ENCODE assay signal across 17 cellular contexts in the genomic region with DNA sequence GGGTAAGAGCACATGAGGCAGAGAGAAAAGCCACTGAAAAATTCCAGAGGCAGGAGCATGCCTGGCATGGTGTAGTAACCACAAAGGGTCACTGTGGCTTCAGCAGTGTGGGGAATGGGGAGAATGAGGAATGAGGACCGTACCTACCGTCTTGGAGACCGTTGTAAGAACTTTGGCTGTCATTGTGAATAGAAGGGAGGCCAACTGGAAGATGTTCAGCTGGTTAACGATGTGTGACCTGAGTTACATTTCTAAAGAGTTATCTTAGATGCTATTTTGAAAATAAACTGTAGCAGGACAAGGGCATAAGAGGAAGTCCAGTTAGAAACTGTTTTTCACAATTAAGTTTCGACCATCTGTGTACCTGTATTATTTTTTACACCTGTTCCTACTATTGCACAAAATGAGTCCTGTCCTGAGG.
DNase-seq lines count a peak whose midpoint lies in the region; ATAC-seq and TF ChIP-seq lines count a peak whose summit lies in the region.
"Had no signal": no experiment of that assay in that cellular context is flagged by ENCODE, and none has a peak within 500 bp of the region (broad histone marks: within the 10 kb centered on the region; RNA-seq: fewer than 3 reads in every experiment).

No MANE protein-coding gene starts in this region.

- no peaks in the 10 kb centered on the region for H3K4me1 ChIP-seq in spleen

- H3K4me3 ChIP-seq in fibroblast of pulmonary artery (replicated peaks; ENCODE audit: low read depth, low read length) (no peak overlapping the region), spleen (no peak overlapping the region)
- H3K4me3 ChIP-seq: heart left ventricle had no signal

- no peaks in the 10 kb centered on the region for H3K36me3 ChIP-seq in spleen
- H3K36me3 ChIP-seq: heart left ventricle had no signal

- H3K9me3 ChIP-seq in CD4-positive, alpha-beta T cell (ENCODE audit: control insufficient read depth, low read length) = no peaks in the 10 kb centered on the region
- no peaks in the 10 kb centered on the region for H3K9me3 ChIP-seq in spleen
- H3K9me3 ChIP-seq: heart left ventricle had no signal

- H3K9me3 Mint-ChIP-seq in CD4-positive, alpha-beta T cell = no peaks in the 10 kb centered on the region
- no peaks in the 10 kb centered on the region for H3K9me3 Mint-ChIP-seq in stimulated activated effector memory CD8-positive, alpha-beta T cell treated with anti-CD3 and anti-CD28 coated beads, Interleukin-12 subunit alpha, Interleukin-12 subunit beta, amount 100 ng/mL, for 72 hours
- H3K9me3 Mint-ChIP-seq: effector memory CD8-positive, alpha-beta T cell had no signal

- no peak overlapping the region for H3K27ac Mint-ChIP-seq in CD4-positive, alpha-beta T cell
- no peak overlapping the region for H3K27ac Mint-ChIP-seq in stimulated activated effector memory CD8-positive, alpha-beta T cell treated with anti-CD3 and anti-CD28 coated beads, Interleukin-12 subunit alpha, Interleukin-12 subunit beta, amount 100 ng/mL, for 72 hours
- H3K27ac Mint-ChIP-seq: B cell; effector memory CD8-positive, alpha-beta T cell; IgD-negative memory B cell had no signal

- peak; percentile 64 for ATAC-seq in GM19372 (IDR thresholded peaks at IDR 0.05; ENCODE audit: low read depth, unreplicated experiment)
- no peak for ATAC-seq in CD4-positive, alpha-beta T cell (ENCODE audit: poor library complexity)
- no peak for ATAC-seq in GM18873 (IDR thresholded peaks at IDR 0.05; ENCODE audit: low FRiP score, unreplicated experiment)
- ATAC-seq in stimulated activated effector memory CD8-positive, alpha-beta T cell treated with anti-CD3 and anti-CD28 coated beads, Interleukin-12 subunit alpha, Interleukin-12 subunit beta, amount 100 ng/mL, for 72 hours = no peak
- ATAC-seq: effector memory CD8-positive, alpha-beta T cell; heart left ventricle had no signal

- no peak overlapping the region for H3K27ac ChIP-seq in CD4-positive, alpha-beta T cell (ENCODE audit: low read depth, low read length)
- no peak overlapping the region for H3K27ac ChIP-seq in spleen
- H3K27ac ChIP-seq: heart left ventricle had no signal

- intact Hi-C loops in CD4-positive, alpha-beta T cell (cut with DNase I, micrococcal nuclease) = loop anchor here in 1 of 2 experiments (10.0 kb wide), 1 partner anchor 66 kb away; no protein-coding TSS in a partner anchor
- intact Hi-C loops in spleen (cut with DNase I; ENCODE audit: low total_unique reads) = no loop called here

- CTCF ChIA-PET in CD4-positive, alpha-beta T cell (lab: Charles Lee) = no interaction called here

- no peaks in the 10 kb centered on the region for H3K36me3 Mint-ChIP-seq in CD4-positive, alpha-beta T cell (ENCODE audit: low read depth)
- H3K36me3 Mint-ChIP-seq in stimulated activated effector memory CD8-positive, alpha-beta T cell treated with anti-CD3 and anti-CD28 coated beads, Interleukin-12 subunit alpha, Interleukin-12 subunit beta, amount 100 ng/mL, for 72 hours = no peaks in the 10 kb centered on the region
- H3K36me3 Mint-ChIP-seq: IgD-negative memory B cell had no signal

- DNase-seq in AG08395 (ENCODE audit: low spot score) (peak; percentile 33), NAMALWA (ENCODE audit: low spot score) (peak; percentile 10), fibroblast of pulmonary artery (ENCODE audit: low read depth) (peak; percentile 33), spleen (no peak)
- no peak for DNase-seq in CD4-positive, alpha-beta T cell
- DNase-seq in stimulated activated effector memory CD8-positive, alpha-beta T cell treated with anti-CD3 and anti-CD28 coated beads, Interleukin-12 subunit alpha, Interleukin-12 subunit beta, amount 100 ng/mL, for 72 hours (ENCODE audit: low spot score in 2 of 2) = no peak
- DNase-seq: activated T-cell treated with anti-CD3 and anti-CD28 coated beads, Interleukin-2, amount 50 U/mL, for 1 hour; amniotic stem cell; effector memory CD8-positive, alpha-beta T cell; H7; heart left ventricle; NCI-H1436 treated with DMSO at 0.1 percent for 48 hours; stimulated activated CD4-positive, alpha-beta T cell treated with anti-CD3 and anti-CD28 coated beads, Interleukin-15, amount 100 ng/mL, for 24 hours had no signal

- peaks cover 12% of the 10 kb centered on the region for H3K27me3 Mint-ChIP-seq in CD4-positive, alpha-beta T cell

- H3K4me1 Mint-ChIP-seq in CD4-positive, alpha-beta T cell (ENCODE audit: low read depth) = peaks cover 15% of the 10 kb centered on the region
- peaks cover 12% of the 10 kb centered on the region for H3K4me1 Mint-ChIP-seq in stimulated activated effector memory CD8-positive, alpha-beta T cell treated with anti-CD3 and anti-CD28 coated beads, Interleukin-12 subunit alpha, Interleukin-12 subunit beta, amount 100 ng/mL, for 72 hours
- H3K4me1 Mint-ChIP-seq: B cell had no signal

- POLR2A ChIA-PET in CD4-positive, alpha-beta T cell (lab: Charles Lee) = no interaction called here

- H3K4me3 Mint-ChIP-seq in CD4-positive, alpha-beta T cell = no peak overlapping the region
- no peak overlapping the region for H3K4me3 Mint-ChIP-seq in stimulated activated effector memory CD8-positive, alpha-beta T cell treated with anti-CD3 and anti-CD28 coated beads, Interleukin-12 subunit alpha, Interleukin-12 subunit beta, amount 100 ng/mL, for 72 hours
- H3K4me3 Mint-ChIP-seq: B cell; effector memory CD8-positive, alpha-beta T cell; IgD-negative memory B cell had no signal

- no peak for TF ChIP-seq CTCF in fibroblast of pulmonary artery (IDR thresholded peaks at IDR 0.05; ENCODE audit: low read length, missing control alignments)
- no peak for TF ChIP-seq CTCF in CD4-positive, alpha-beta T cell (IDR thresholded peaks at IDR 0.05)
- no peak for TF ChIP-seq CTCF in spleen (IDR thresholded peaks at IDR 0.05 in 8 of 11, conservative IDR thresholded peaks at IDR 0.05 in 3 of 11)

- no peak for TF ChIP-seq POLR2A in spleen (IDR thresholded peaks at IDR 0.05)

- WGBS in spleen, 5 donors = 70 to 79% (median 74%) methylated on average over 5 of the region's 5 CpGs

- H3K27me3 ChIP-seq in CD4-positive, alpha-beta T cell (ENCODE audit: control insufficient read depth, insufficient read depth, low read length) = no peaks in the 10 kb centered on the region
- no peaks in the 10 kb centered on the region for H3K27me3 ChIP-seq in spleen (replicated peaks in 1 of 7)
- H3K27me3 ChIP-seq: heart left ventricle had no signal

Comparison
In these comparisons a context has a peak if more than half of its experiments do, and no peak if none do; other contexts are left out.
1. DNase-seq: peak in AG08395 (single experiment), NAMALWA (single experiment) and fibroblast of pulmonary artery (single experiment); none in CD4-positive, alpha-beta T cell (0 of 10), spleen (single experiment) and stimulated activated effector memory CD8-positive, alpha-beta T cell treated with anti-CD3 and anti-CD28 coated beads, Interleukin-12 subunit alpha, Interleukin-12 subunit beta, amount 100 ng/mL, for 72 hours (0 of 2).